Comparison of ENCODE assay signal across 12 cellular contexts in genomic region chr3:45078910-45079522, GRCh38. TPM values are rescaled to one million over a fixed set of nuclear protein-coding genes. Genes with fewer than 3 reads are reported as not detected.
DNase-seq lines count a peak whose midpoint lies in the region; ATAC-seq and FAIRE-seq lines count a peak whose summit lies in the region.
"Had no signal": no experiment of that assay in that cellular context is flagged by ENCODE, and none has a peak within 500 bp of the region (broad histone marks: within the 10 kb centered on the region; RNA-seq: fewer than 3 reads in every experiment).

No MANE protein-coding gene starts in this region.

- peak; percentile 66 for ATAC-seq in esophagus mucosa
- ATAC-seq in GM21786 (IDR thresholded peaks at IDR 0.05; ENCODE audit: unreplicated experiment), result no peak
- no peak for ATAC-seq in activated T-cell treated with anti-CD3 and anti-CD28 coated beads, Interleukin-2, amount 50 U/mL, for 4 hours

- DNase-seq in activated naive CD4-positive, alpha-beta T cell treated with anti-CD3 and anti-CD28 coated beads for 36 hours, result peak; percentile 10
- DNase-seq in activated naive CD4-positive, alpha-beta T cell treated with anti-CD3 and anti-CD28 coated beads, Interleukin-2, amount 50 U/mL, for 16 hours, result no peak
- peak; percentile 47 for DNase-seq in RPMI7951 (ENCODE audit: low read depth)
- peak; percentile 68 for DNase-seq in small intestine
- DNase-seq in activated T-cell treated with anti-CD3 and anti-CD28 coated beads, Interleukin-2, amount 50 U/mL, for 4 hours, result no peak
- no peak for DNase-seq in RKO (ENCODE audit: low spot score)
- DNase-seq: amniotic stem cell, NCI-H1092 had no signal

- H3K27me3 Mint-ChIP-seq in activated naive CD4-positive, alpha-beta T cell treated with anti-CD3 and anti-CD28 coated beads for 36 hours (ENCODE audit: low read depth), result no peaks in the 10 kb centered on the region
- peaks cover 3% of the 10 kb centered on the region for H3K27me3 Mint-ChIP-seq in activated T-cell treated with anti-CD3 and anti-CD28 coated beads, Interleukin-2, amount 50 U/mL, for 4 hours (ENCODE audit: low read depth)

- no peaks in the 10 kb centered on the region for H3K9me3 ChIP-seq in small intestine (ENCODE audit: control insufficient read depth, low read depth)
- H3K9me3 ChIP-seq: vagina had no signal

- no peaks in the 10 kb centered on the region for H3K36me3 Mint-ChIP-seq in activated naive CD4-positive, alpha-beta T cell treated with anti-CD3 and anti-CD28 coated beads for 36 hours (ENCODE audit: low read depth)
- no peaks in the 10 kb centered on the region for H3K36me3 Mint-ChIP-seq in activated T-cell treated with anti-CD3 and anti-CD28 coated beads, Interleukin-2, amount 50 U/mL, for 4 hours (ENCODE audit: insufficient read depth)
- H3K36me3 Mint-ChIP-seq: T-cell had no signal

- no peaks in the 10 kb centered on the region for H3K4me1 Mint-ChIP-seq in activated naive CD4-positive, alpha-beta T cell treated with anti-CD3 and anti-CD28 coated beads for 36 hours (ENCODE audit: low read depth)
- H3K4me1 Mint-ChIP-seq in activated T-cell treated with anti-CD3 and anti-CD28 coated beads, Interleukin-2, amount 50 U/mL, for 4 hours (ENCODE audit: low read depth), result no peaks in the 10 kb centered on the region
- H3K4me1 Mint-ChIP-seq: T-cell had no signal

- no peak overlapping the region for H3K27ac Mint-ChIP-seq in activated naive CD4-positive, alpha-beta T cell treated with anti-CD3 and anti-CD28 coated beads for 36 hours
- H3K27ac Mint-ChIP-seq: T-cell had no signal

- intact Hi-C loops in activated naive CD4-positive, alpha-beta T cell treated with anti-CD3 and anti-CD28 coated beads for 36 hours (cut with micrococcal nuclease), result no loop called here

- H3K36me3 ChIP-seq in small intestine (ENCODE audit: control insufficient read depth in 2 of 2, insufficient read depth in 2 of 2, low read length in 2 of 2), result peaks cover 0 to 1% of the 10 kb centered on the region in 2 donors
- H3K36me3 ChIP-seq: vagina had no signal

- 32 to 64% (median 39%) methylated on average over 8 of the region's 8 CpGs for WGBS in small intestine, 3 donors

- no peak overlapping the region for H3K4me3 Mint-ChIP-seq in activated naive CD4-positive, alpha-beta T cell treated with anti-CD3 and anti-CD28 coated beads for 36 hours
- H3K4me3 Mint-ChIP-seq in activated T-cell treated with anti-CD3 and anti-CD28 coated beads, Interleukin-2, amount 50 U/mL, for 4 hours, result no peak overlapping the region
- H3K4me3 Mint-ChIP-seq: T-cell had no signal

- no peak overlapping the region for H3K4me3 ChIP-seq in small intestine (ENCODE audit: low read depth in 1 of 2, low read length in 2 of 2)
- H3K4me3 ChIP-seq: vagina had no signal

- FAIRE-seq in small intestine (lab: Jason Lieb, UNC), result no peak

- CTCF ChIA-PET in activated naive CD4-positive, alpha-beta T cell treated with anti-CD3 and anti-CD28 coated beads for 36 hours (lab: Charles Lee), result interaction anchor here (1.0 kb wide), 2 partner anchors 40 to 42 kb away, joined by 3 read pairs; no protein-coding TSS in a partner anchor

- H3K4me1 ChIP-seq in small intestine (ENCODE audit: control insufficient read depth in 2 of 2, insufficient read depth in 1 of 2, low read depth in 1 of 2, low read length in 1 of 2), result no peaks in the 10 kb centered on the region
- H3K4me1 ChIP-seq: vagina had no signal

- no peaks in the 10 kb centered on the region for H3K27me3 ChIP-seq in small intestine (ENCODE audit: control insufficient read depth in 2 of 2, insufficient read depth in 2 of 2, low read length in 2 of 2)
- H3K27me3 ChIP-seq: vagina had no signal

- peaks cover 2% of the 10 kb centered on the region for H3K9me3 Mint-ChIP-seq in activated naive CD4-positive, alpha-beta T cell treated with anti-CD3 and anti-CD28 coated beads for 36 hours
- H3K9me3 Mint-ChIP-seq in activated T-cell treated with anti-CD3 and anti-CD28 coated beads, Interleukin-2, amount 50 U/mL, for 4 hours, result peaks cover 3% of the 10 kb centered on the region
- H3K9me3 Mint-ChIP-seq: T-cell had no signal

- H3K27ac ChIP-seq in small intestine (ENCODE audit: low read depth in 1 of 2, low read length in 1 of 2), result peak overlapping the region; percentile 33 to 74
- H3K27ac ChIP-seq: vagina had no signal

RNA-seq across cellular contexts. Expression of gene CLEC3B, which starts 52.9 kb away (rescaled TPM):
- total RNA-seq in activated naive CD4-positive, alpha-beta T cell treated with anti-CD3 and anti-CD28 coated beads for 36 hours, result not detected
- 1.7 and 2.4 TPM in 2 replicates for total RNA-seq in RPMI7951 (2014; rRNA removed; shearing (Covaris generic))
- 3.1 TPM for total RNA-seq in esophagus mucosa
- 100 to 1,000 TPM in 1 of 3 donors, 1 to 10 TPM in 2; 2.9 to 103 (median 4.1) TPM for polyA plus RNA-seq in small intestine
- under 1 TPM; 0.30 to 0.40 (median 0.38) TPM for total RNA-seq in activated T-cell treated with anti-CD3 and anti-CD28 coated beads, Interleukin-2, amount 50 U/mL, for 4 hours

Comparison
In these comparisons a context has a peak if more than half of its experiments do, and no peak if none do; other contexts are left out.
1. DNase-seq: peak in activated naive CD4-positive, alpha-beta T cell treated with anti-CD3 and anti-CD28 coated beads for 36 hours (single experiment), RPMI7951 (single experiment) and small intestine (single experiment); none in activated naive CD4-positive, alpha-beta T cell treated with anti-CD3 and anti-CD28 coated beads, Interleukin-2, amount 50 U/mL, for 16 hours (single experiment), activated T-cell treated with anti-CD3 and anti-CD28 coated beads, Interleukin-2, amount 50 U/mL, for 4 hours (single experiment) and RKO (single experiment).